ENCODE assay signal across 23 cellular contexts in the genomic region with DNA sequence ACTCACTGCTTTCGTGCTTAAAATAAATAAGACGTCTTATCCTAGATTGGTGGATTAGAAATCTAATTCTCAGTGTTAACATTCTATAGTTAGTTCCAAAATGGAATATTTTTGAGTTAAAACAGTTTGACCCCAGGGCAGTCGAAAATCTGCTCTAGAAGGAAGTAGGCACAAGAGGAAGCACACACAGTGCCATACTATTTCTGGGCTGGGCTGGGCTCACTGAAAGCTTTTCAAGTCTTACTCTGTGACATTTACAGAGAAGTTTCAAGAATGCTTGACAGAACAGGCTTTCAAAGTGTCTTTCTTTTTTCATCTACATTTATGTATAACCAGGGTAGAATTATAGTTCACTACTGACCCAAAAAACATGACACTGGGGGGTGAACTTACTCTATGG.
"Had no signal": no experiment of that assay in that cellular context is flagged by ENCODE, and none has a peak within 500 bp of the region (broad histone marks: within the 10 kb centered on the region; RNA-seq: fewer than 3 reads in every experiment).

No MANE protein-coding gene starts in this region.

- H3K36me3 ChIP-seq: esophagus muscularis mucosa, gastroesophageal sphincter, left ventricle myocardium inferior, lower lobe of right lung, pancreas, tibial artery, upper lobe of left lung, uterus had no signal

- H3K9me3 ChIP-seq: esophagus muscularis mucosa, gastroesophageal sphincter, left ventricle myocardium inferior, pancreas, tibial artery, upper lobe of left lung, uterus had no signal

- DNase-seq: effector memory CD8-positive, alpha-beta T cell; glutamatergic neuron; immature natural killer cell; left ventricle myocardium inferior; lower lobe of right lung; naive B cell; occipital lobe; pancreas; right cardiac atrium; stimulated activated CD4-positive, alpha-beta T cell treated with anti-CD3 and anti-CD28 coated beads, Interleukin-4, amount 100 ng/mL, for 1 hour; stimulated activated CD8-positive, alpha-beta memory T cell treated with anti-CD3 and anti-CD28 coated beads, Interleukin-4, amount 100 ng/mL, for 48 hours; tibial artery; upper lobe of left lung; uterus had no signal

- H3K27ac ChIP-seq: epithelial cell of prostate, esophagus muscularis mucosa, gastroesophageal sphincter, left ventricle myocardium inferior, lower lobe of right lung, pancreas, tibial artery, upper lobe of left lung, uterus had no signal

- H3K4me3 Mint-ChIP-seq: effector memory CD8-positive, alpha-beta T cell; immature natural killer cell; memory B cell; mesothelial cell of epicardium; nephron; stimulated activated effector memory CD8-positive, alpha-beta T cell treated with anti-CD3 and anti-CD28 coated beads, Interleukin-12 subunit alpha, Interleukin-12 subunit beta, amount 100 ng/mL, for 72 hours; stimulated activated naive CD8-positive, alpha-beta T cell treated with anti-CD3 and anti-CD28 coated beads, Interleukin-15, Interleukin-2, amounts not matched to agents 100 ng/mL and 50 ng/mL, for 24 hours had no signal

- H3K4me1 Mint-ChIP-seq: immature natural killer cell; memory B cell; mesothelial cell of epicardium; nephron; stimulated activated effector memory CD8-positive, alpha-beta T cell treated with anti-CD3 and anti-CD28 coated beads, Interleukin-12 subunit alpha, Interleukin-12 subunit beta, amount 100 ng/mL, for 72 hours had no signal

- ATAC-seq: effector memory CD8-positive, alpha-beta T cell; gastroesophageal sphincter; lower lobe of right lung; pancreas; right cardiac atrium; stimulated activated effector memory CD8-positive, alpha-beta T cell treated with anti-CD3 and anti-CD28 coated beads, Interleukin-12 subunit alpha, Interleukin-12 subunit beta, amount 100 ng/mL, for 72 hours had no signal

- H3K4me3 ChIP-seq: esophagus muscularis mucosa, gastroesophageal sphincter, left ventricle myocardium inferior, lower lobe of right lung, pancreas, tibial artery, upper lobe of left lung, uterus had no signal

- H3K36me3 Mint-ChIP-seq: immature natural killer cell; memory B cell; mesothelial cell of epicardium; stimulated activated effector memory CD8-positive, alpha-beta T cell treated with anti-CD3 and anti-CD28 coated beads, Interleukin-12 subunit alpha, Interleukin-12 subunit beta, amount 100 ng/mL, for 72 hours had no signal

- H3K27me3 ChIP-seq: esophagus muscularis mucosa, gastroesophageal sphincter, pancreas, tibial artery, upper lobe of left lung, uterus had no signal

- H3K27ac Mint-ChIP-seq: effector memory CD8-positive, alpha-beta T cell; immature natural killer cell; memory B cell; mesothelial cell of epicardium; nephron; progenitor cell of endocrine pancreas; stimulated activated effector memory CD8-positive, alpha-beta T cell treated with anti-CD3 and anti-CD28 coated beads, Interleukin-12 subunit alpha, Interleukin-12 subunit beta, amount 100 ng/mL, for 72 hours; stimulated activated naive CD8-positive, alpha-beta T cell treated with anti-CD3 and anti-CD28 coated beads, Interleukin-15, Interleukin-2, amounts not matched to agents 100 ng/mL and 50 ng/mL, for 24 hours had no signal

- H3K9me3 Mint-ChIP-seq: effector memory CD8-positive, alpha-beta T cell; memory B cell; naive B cell; stimulated activated effector memory CD8-positive, alpha-beta T cell treated with anti-CD3 and anti-CD28 coated beads, Interleukin-12 subunit alpha, Interleukin-12 subunit beta, amount 100 ng/mL, for 72 hours; stimulated activated naive CD8-positive, alpha-beta T cell treated with anti-CD3 and anti-CD28 coated beads, Interleukin-15, Interleukin-2, amounts not matched to agents 100 ng/mL and 50 ng/mL, for 24 hours had no signal

- H3K4me1 ChIP-seq: esophagus muscularis mucosa, gastroesophageal sphincter, left ventricle myocardium inferior, lower lobe of right lung, pancreas, upper lobe of left lung, uterus had no signal
